ENCODE assay signal across 23 cellular contexts in genomic region chr2:77443076-77443475, GRCh38.
"Had no signal": no experiment of that assay in that cellular context is flagged by ENCODE, and none has a peak within 500 bp of the region (broad histone marks: within the 10 kb centered on the region; RNA-seq: fewer than 3 reads in every experiment).

No MANE protein-coding gene starts in this region.

- H3K36me3 ChIP-seq: esophagus muscularis mucosa, left ventricle myocardium inferior, tibial nerve, WERI-Rb-1 had no signal

- DNase-seq: activated CD4-positive, alpha-beta T cell treated with anti-CD3 and anti-CD28 coated beads, Interleukin-2, amount 10 ng/mL, durations not matched to agents 7 days and 5 days; activated CD4-positive, CD25-positive, alpha-beta regulatory T cell treated with anti-CD3 and anti-CD28 coated beads, Interleukin-2, amount 50 U/mL, for 72 hours; activated CD8-positive, alpha-beta T cell treated with anti-CD3 and anti-CD28 coated beads for 36 hours; activated gamma-delta T cell treated with Interleukin-2 at 50 U/mL for 16 hours; activated naive CD4-positive, alpha-beta T cell treated with anti-CD3 and anti-CD28 coated beads, Interleukin-2, amount 50 U/mL, for 16 hours; activated T-cell treated with anti-CD3 and anti-CD28 coated beads, Interleukin-2, amount 50 U/mL, for 4 hours; amniotic stem cell; body of pancreas; dermis blood vessel endothelial cell; effector CD4-positive, alpha-beta T cell; islet precursor cell; left ventricle myocardium inferior; mucosa of descending colon; right cardiac atrium; stimulated activated CD4-positive, alpha-beta T cell treated with anti-CD3 and anti-CD28 coated beads, Interleukin-15, amount 100 ng/mL, for 24 hours; stimulated activated CD4-positive, alpha-beta T cell treated with anti-CD3 and anti-CD28 coated beads, Interleukin-2, amount 100 ng/mL, for 24 hours; stimulated activated naive CD4-positive, alpha-beta T cell; WERI-Rb-1 had no signal

- H3K4me1 ChIP-seq: body of pancreas, esophagus muscularis mucosa, left ventricle myocardium inferior, tibial nerve had no signal

- H3K4me3 ChIP-seq: body of pancreas, esophagus muscularis mucosa, left ventricle myocardium inferior, lung, mucosa of descending colon, tibial nerve had no signal

- H3K27me3 ChIP-seq: body of pancreas, esophagus muscularis mucosa, tibial nerve had no signal

- H3K27ac ChIP-seq: body of pancreas, esophagus muscularis mucosa, left ventricle myocardium inferior, tibial nerve, WERI-Rb-1 had no signal

- H3K9me3 ChIP-seq: body of pancreas, esophagus muscularis mucosa, left ventricle myocardium inferior, mucosa of descending colon, tibial nerve had no signal

- ATAC-seq: activated CD8-positive, alpha-beta T cell treated with anti-CD3 and anti-CD28 coated beads for 36 hours; activated T-cell treated with anti-CD3 and anti-CD28 coated beads, Interleukin-2, amount 50 U/mL, for 4 hours; activated T-helper 17 cell treated with anti-CD3 and anti-CD28 coated beads, Interleukin-2, amount 50 U/mL, for 72 hours; body of pancreas; mucosa of descending colon; natural killer cell treated with Interleukin-12 subunit alpha and Interleukin-12 subunit beta and Interleukin-15 and Interleukin-18, amount 100 ng/mL, for 72 hours; right cardiac atrium had no signal
